ENCODE assay signal across 18 cellular contexts in the genomic region with DNA sequence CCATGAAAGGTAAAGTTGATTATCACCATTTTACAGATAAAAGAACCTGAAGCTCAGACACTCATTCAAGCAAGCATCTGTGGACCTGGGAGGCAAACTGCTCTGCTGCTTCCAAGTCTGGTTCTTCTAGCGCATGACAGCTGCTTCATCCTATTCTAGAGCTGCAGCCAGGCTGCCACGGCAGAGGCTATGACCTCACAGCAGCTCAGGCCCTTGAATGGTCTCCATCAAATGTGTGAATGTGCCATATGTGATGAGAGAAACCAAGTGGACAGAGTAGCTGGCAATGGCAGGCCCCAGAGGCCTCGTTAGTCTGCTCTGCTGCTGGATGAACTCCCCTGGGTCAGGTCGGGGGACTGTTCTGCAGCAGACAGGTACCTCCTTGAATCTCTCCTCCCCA. TPM values are rescaled to one million over a fixed set of nuclear protein-coding genes. Genes with fewer than 3 reads are reported as not detected.
DNase-seq lines count a peak whose midpoint lies in the region; ATAC-seq and TF ChIP-seq lines count a peak whose summit lies in the region.
"Had no signal": no experiment of that assay in that cellular context is flagged by ENCODE, and none has a peak within 500 bp of the region (broad histone marks: within the 10 kb centered on the region; RNA-seq: fewer than 3 reads in every experiment).

No MANE protein-coding gene starts in this region.

- H3K4me3 ChIP-seq in trophoblast cell (ENCODE audit: low read depth, low read length), result no peak overlapping the region

- peak; percentile 5 for DNase-seq in activated T-cell treated with anti-CD3 and anti-CD28 coated beads, Interleukin-2, amount 50 U/mL, for 1 hour
- DNase-seq in activated T-cell treated with anti-CD3 and anti-CD28 coated beads, Interleukin-2, amount 50 U/mL, for 48 hours, result no peak
- DNase-seq in NCI-H524 treated with DMSO at 0.1 percent for 48 hours (lab: John Stamatoyannopoulos, UW) (peak; percentile 47), glutamatergic neuron (peak; percentile 73), trophoblast cell (no peak)
- DNase-seq in activated naive CD4-positive, alpha-beta T cell treated with anti-CD3 and anti-CD28 coated beads, Interleukin-2, amount 50 U/mL, for 16 hours, result no peak
- DNase-seq: Calu3; CD4-positive, alpha-beta T cell; DND-41; GDM1; GOT3; NCI-H1417; NCI-H2029 treated with DMSO at 0.1 percent for 48 hours; NCI-H345; SK-N-SH; T-cell had no signal

- no peak overlapping the region for H3K9ac ChIP-seq in trophoblast cell (ENCODE audit: low read length)
- H3K9ac ChIP-seq: SK-N-SH had no signal

- H3K4me2 ChIP-seq in trophoblast cell (ENCODE audit: low read length), result no peak overlapping the region
- H3K4me2 ChIP-seq: SK-N-SH had no signal

- no peak for ATAC-seq in GM21723 (IDR thresholded peaks at IDR 0.05; ENCODE audit: unreplicated experiment)
- ATAC-seq: T-cell had no signal

- H3K4ac ChIP-seq in trophoblast cell (ENCODE audit: low read depth, low read length), result no peak overlapping the region

- peak overlapping the region; percentile 96 for H3K27ac Mint-ChIP-seq in glutamatergic neuron (ENCODE audit: unreplicated experiment)
- H3K27ac Mint-ChIP-seq: CD4-positive, alpha-beta T cell had no signal

- H2BK12ac ChIP-seq in trophoblast cell (ENCODE audit: low read length), result no peak overlapping the region

- H3K27ac ChIP-seq in trophoblast cell (ENCODE audit: low read depth, low read length), result no peak overlapping the region
- H3K27ac ChIP-seq: HL-60 had no signal

- no peaks in the 10 kb centered on the region for H3K79me1 ChIP-seq in trophoblast cell (ENCODE audit: low read length)

- H2BK120ac ChIP-seq in trophoblast cell (ENCODE audit: insufficient read depth, low read length, poor library complexity), result no peak overlapping the region

- no peaks in the 10 kb centered on the region for H3K4me1 ChIP-seq in trophoblast cell (ENCODE audit: control insufficient read depth in 1 of 2, insufficient read depth in 2 of 2, low read length in 2 of 2)

- H3K27me3 ChIP-seq in trophoblast cell (ENCODE audit: insufficient read depth, low read length), result no peaks in the 10 kb centered on the region

- no peaks in the 10 kb centered on the region for H3K36me3 Mint-ChIP-seq in glutamatergic neuron (ENCODE audit: unreplicated experiment)

- no peak overlapping the region for H2AK5ac ChIP-seq in trophoblast cell (ENCODE audit: low read length)

- no peaks in the 10 kb centered on the region for H3K79me2 ChIP-seq in trophoblast cell (ENCODE audit: control insufficient read depth, insufficient read depth, low read length, poor library complexity)

- H2AFZ ChIP-seq in trophoblast cell (ENCODE audit: insufficient read depth, low read length, poor library complexity), result no peak overlapping the region

- no CpG with 5 or more reads among the region's 4 CpGs for WGBS in trophoblast cell (ENCODE audit: extremely low coverage, insufficient coverage, insufficient read length)

- H3K23ac ChIP-seq in trophoblast cell (ENCODE audit: low read length), result no peak overlapping the region

- peaks cover 5% of the 10 kb centered on the region for H3K27me3 Mint-ChIP-seq in glutamatergic neuron (ENCODE audit: unreplicated experiment)
- H3K27me3 Mint-ChIP-seq: CD4-positive, alpha-beta T cell; T-cell had no signal

- H3K9me3 Mint-ChIP-seq in glutamatergic neuron (ENCODE audit: unreplicated experiment), result peaks cover 4% of the 10 kb centered on the region
- H3K9me3 Mint-ChIP-seq: CD4-positive, alpha-beta T cell; T-cell had no signal

- no peak overlapping the region for H3K18ac ChIP-seq in trophoblast cell (ENCODE audit: low read length)

- no peaks in the 10 kb centered on the region for H3K9me3 ChIP-seq in trophoblast cell (ENCODE audit: insufficient read depth, low read depth, low read length)
- H3K9me3 ChIP-seq: SK-N-SH had no signal

- no peaks in the 10 kb centered on the region for H3K36me3 ChIP-seq in trophoblast cell (ENCODE audit: control insufficient read depth in 1 of 2, insufficient read depth in 2 of 2, low read length in 2 of 2)

- H3K4me3 Mint-ChIP-seq in glutamatergic neuron (ENCODE audit: unreplicated experiment), result peak overlapping the region; percentile 46
- H3K4me3 Mint-ChIP-seq: CD4-positive, alpha-beta T cell; T-cell had no signal

- peaks cover 6% of the 10 kb centered on the region for H3K4me1 Mint-ChIP-seq in glutamatergic neuron (ENCODE audit: low read depth, unreplicated experiment)

- H2BK5ac ChIP-seq in trophoblast cell (ENCODE audit: low read depth, low read length, poor library complexity), result no peak overlapping the region

- no peak overlapping the region for H4K91ac ChIP-seq in trophoblast cell (ENCODE audit: low read depth, low read length)

- no peak overlapping the region for H4K12ac ChIP-seq in trophoblast cell (ENCODE audit: low read depth, low read length)

- no peak overlapping the region for H3K14ac ChIP-seq in trophoblast cell (ENCODE audit: low read length)

- no peak for TF ChIP-seq CTCF in glutamatergic neuron (IDR thresholded peaks at IDR 0.05; ENCODE audit: partially characterized antibody, unreplicated experiment)

- no peak overlapping the region for H4K8ac ChIP-seq in trophoblast cell (ENCODE audit: low read depth, low read length)

RNA-seq across cellular contexts. Expression of a gene that starts 30.7 kb away (rescaled TPM):
- total RNA-seq in glutamatergic neuron (ENCODE audit: unreplicated experiment), result not detected
- polyA plus RNA-seq in trophoblast cell (2013), result 0.07 and 0.11 TPM in 2 replicates
- total RNA-seq: Calu3 had no signal
- polyA plus RNA-seq: SK-N-SH had no signal

Comparison
In these comparisons a context has a peak if more than half of its experiments do, and no peak if none do; other contexts are left out.
1. DNase-seq: peak in activated T-cell treated with anti-CD3 and anti-CD28 coated beads, Interleukin-2, amount 50 U/mL, for 1 hour (single experiment), NCI-H524 treated with DMSO at 0.1 percent for 48 hours (single experiment) and glutamatergic neuron (single experiment); none in activated T-cell treated with anti-CD3 and anti-CD28 coated beads, Interleukin-2, amount 50 U/mL, for 48 hours (0 of 2), activated naive CD4-positive, alpha-beta T cell treated with anti-CD3 and anti-CD28 coated beads, Interleukin-2, amount 50 U/mL, for 16 hours (single experiment) and trophoblast cell (0 of 2).